ENCODE assay signal across 21 cellular contexts in genomic region chrX:136049608-136050007, GRCh38.
"Had no signal": no experiment of that assay in that cellular context is flagged by ENCODE, and none has a peak within 500 bp of the region (broad histone marks: within the 10 kb centered on the region; RNA-seq: fewer than 3 reads in every experiment).

No MANE protein-coding gene starts in this region.

- H3K36me3 ChIP-seq: left lung, sigmoid colon, suprapubic skin, thoracic aorta, tibial artery, upper lobe of right lung had no signal

- H3K9me3 ChIP-seq: left lung, mucosa of descending colon, sigmoid colon, spleen, suprapubic skin, thoracic aorta, tibial artery, upper lobe of right lung had no signal

- H3K27ac ChIP-seq: left lung, sigmoid colon, spleen, suprapubic skin, thoracic aorta, tibial artery, upper lobe of right lung had no signal

- DNase-seq: hippocampal formation; kidney glomerular epithelial cell; left cardiac atrium; left lung; midbrain; mucosa of descending colon; naive thymus-derived CD4-positive, alpha-beta T cell; right cardiac atrium; sigmoid colon; small intestine; spleen; stimulated activated CD4-positive, alpha-beta T cell treated with anti-CD3 and anti-CD28 coated beads, Interleukin-4, amount 100 ng/mL, for 24 hours; stimulated activated naive CD4-positive, alpha-beta T cell; tibial artery; trophoblast cell; upper lobe of right lung had no signal

- H3K27me3 ChIP-seq: left lung, sigmoid colon, spleen, suprapubic skin, tibial artery, upper lobe of right lung had no signal

- ATAC-seq: left cardiac atrium; left lung; mucosa of descending colon; naive thymus-derived CD4-positive, alpha-beta T cell; natural killer cell treated with Interleukin-12 subunit alpha and Interleukin-12 subunit beta and Interleukin-15 and Interleukin-18, amount 100 ng/mL, for 72 hours; right cardiac atrium; stimulated activated effector memory CD8-positive, alpha-beta T cell treated with anti-CD3 and anti-CD28 coated beads, Interleukin-12 subunit alpha, Interleukin-12 subunit beta, amount 100 ng/mL, for 72 hours; upper lobe of right lung had no signal

- H3K4me1 ChIP-seq: left lung, spleen, upper lobe of right lung had no signal

- H3K4me3 ChIP-seq: left lung, lung, mucosa of descending colon, sigmoid colon, spleen, suprapubic skin, thoracic aorta, tibial artery, upper lobe of right lung had no signal
